In genomic region chr17:37488607-37489196, GRCh38 we compare ENCODE assay signal across 1 cellular context.
TF ChIP-seq lines count a peak whose summit lies in the region.

No MANE protein-coding gene starts in this region.

TF ChIP-seq in SK-N-SH, 30 proteins besides CTCF, POLR2A, EP300 and RAD21 (continued from another document):
- no peak for TF ChIP-seq REST (IDR thresholded peaks at IDR 0.05; ENCODE audit: low read depth, low read length)
- no peak for TF ChIP-seq GATA2 (CRISPR knock-in tag; IDR thresholded peaks at IDR 0.05)
- TF ChIP-seq CHD2 (IDR thresholded peaks at IDR 0.05; ENCODE audit: low read length, partially characterized antibody): no peak
- peak; percentile 66 for TF ChIP-seq NFIC (IDR thresholded peaks at IDR 0.05; ENCODE audit: borderline replicate concordance)
- TF ChIP-seq TAF1 (IDR thresholded peaks at IDR 0.05; ENCODE audit: borderline replicate concordance, low read depth, low read length): no peak
- no peak for TF ChIP-seq EZH2phosphoT487 (IDR thresholded peaks at IDR 0.05; ENCODE audit: borderline replicate concordance, low read depth)
- TF ChIP-seq SMC3 (IDR thresholded peaks at IDR 0.05; ENCODE audit: low read depth, low read length): no peak
- TF ChIP-seq GABPA (IDR thresholded peaks at IDR 0.05; ENCODE audit: low read depth): no peak; the same call in 1 of the 2 replicates
- peak; percentile 50; the same call in 1 of the 2 replicates for TF ChIP-seq POLR2AphosphoS5 (IDR thresholded peaks at IDR 0.05; ENCODE audit: low read depth, low read length)
- TF ChIP-seq SIN3A (IDR thresholded peaks at IDR 0.05; ENCODE audit: borderline replicate concordance, low read depth, low read length): peak; percentile 88; the same call in 1 of the 2 replicates
- peak; percentile 68 for TF ChIP-seq TCF12 (IDR thresholded peaks at IDR 0.05)
- no peak for TF ChIP-seq PBX3 (IDR thresholded peaks at IDR 0.05)
- no peak for TF ChIP-seq RFX5 (IDR thresholded peaks at IDR 0.05; ENCODE audit: low read length)
- TF ChIP-seq FOXJ3 (CRISPR knock-in tag; IDR thresholded peaks at IDR 0.05): no peak
- TF ChIP-seq MXI1 (IDR thresholded peaks at IDR 0.05; ENCODE audit: low read depth, low read length): peak; percentile 52; the same call in 1 of the 2 replicates
- TF ChIP-seq MAX (IDR thresholded peaks at IDR 0.05; ENCODE audit: low read depth): peak; percentile 95
- TF ChIP-seq TEAD4 (IDR thresholded peaks at IDR 0.05; ENCODE audit: borderline replicate concordance, insufficient read depth): 0 out of 2 replicates have a peak, but pooled peaks have one; percentile 5
- no peak for TF ChIP-seq RCOR1 (IDR thresholded peaks at IDR 0.05; ENCODE audit: low read length)
- no peak for TF ChIP-seq NRF1 (IDR thresholded peaks at IDR 0.05; ENCODE audit: low read depth, low read length)
- TF ChIP-seq FOSL2 (IDR thresholded peaks at IDR 0.05; ENCODE audit: borderline replicate concordance, low read depth): peak; percentile 88
- no peak for TF ChIP-seq IRF3 (IDR thresholded peaks at IDR 0.05; ENCODE audit: low read depth, low read length)
- TF ChIP-seq YY1 (IDR thresholded peaks at IDR 0.05; ENCODE audit: low read depth): peak; percentile 48; the same call in 1 of the 2 replicates
TF ChIP-seq in SK-N-SH: peak in this region for 12.
